35 cellular contexts compared by ENCODE assay signal in genomic region chr22:48301908-48302307, GRCh38.
"Had no signal": no experiment of that assay in that cellular context is flagged by ENCODE, and none has a peak within 500 bp of the region (broad histone marks: within the 10 kb centered on the region; RNA-seq: fewer than 3 reads in every experiment).

No MANE protein-coding gene starts in this region.

- H3K4me1 ChIP-seq: adrenal gland, body of pancreas, breast epithelium had no signal

- H3K4me1 Mint-ChIP-seq: activated CD4-positive, alpha-beta T cell treated with anti-CD3 and anti-CD28 coated beads, Interleukin-2, amount 10 ng/mL, durations not matched to agents 24 days and 14 days; activated naive CD8-positive, alpha-beta T cell treated with anti-CD3 and anti-CD28 coated beads for 36 hours; activated T-helper 17 cell treated with anti-CD3 and anti-CD28 coated beads, Interleukin-2, amount 50 U/mL, for 72 hours; T-cell had no signal

- H3K4me3 ChIP-seq: adrenal gland, body of pancreas, breast epithelium had no signal

- H3K27me3 ChIP-seq: body of pancreas, brain microvascular endothelial cell had no signal

- H3K27me3 Mint-ChIP-seq: activated CD4-positive, alpha-beta memory T cell treated with anti-CD3 and anti-CD28 coated beads for 36 hours; activated CD4-positive, alpha-beta T cell treated with anti-CD3 and anti-CD28 coated beads, Interleukin-2, amount 10 ng/mL, durations not matched to agents 24 days and 14 days; activated CD8-positive, alpha-beta T cell treated with anti-CD3 and anti-CD28 coated beads for 36 hours; activated naive CD8-positive, alpha-beta T cell treated with anti-CD3 and anti-CD28 coated beads for 36 hours had no signal

- H3K36me3 Mint-ChIP-seq: activated CD4-positive, alpha-beta memory T cell treated with anti-CD3 and anti-CD28 coated beads for 36 hours; activated naive CD4-positive, alpha-beta T cell treated with anti-CD3 and anti-CD28 coated beads, Interleukin-2, amount 50 U/mL, for 72 hours; activated naive CD8-positive, alpha-beta T cell treated with anti-CD3 and anti-CD28 coated beads for 36 hours; T-cell; WTC11 had no signal

- H3K9me3 ChIP-seq: adrenal gland, body of pancreas, breast epithelium had no signal

- H3K27ac Mint-ChIP-seq: activated CD4-positive, alpha-beta memory T cell treated with anti-CD3 and anti-CD28 coated beads for 36 hours; activated CD4-positive, alpha-beta T cell treated with anti-CD3 and anti-CD28 coated beads, Interleukin-2, amount 10 ng/mL, durations not matched to agents 24 days and 14 days; activated CD8-positive, alpha-beta T cell treated with anti-CD3 and anti-CD28 coated beads for 36 hours; activated naive CD4-positive, alpha-beta T cell treated with anti-CD3 and anti-CD28 coated beads for 36 hours; activated naive CD8-positive, alpha-beta T cell treated with anti-CD3 and anti-CD28 coated beads for 36 hours; activated T-cell treated with anti-CD3 and anti-CD28 coated beads, Interleukin-2, amount 50 U/mL, for 72 hours; activated T-helper 1 cell treated with anti-CD3 and anti-CD28 coated beads, Interleukin-12 subunit alpha, Interleukin-12 subunit beta, Interleukin-2, Interleukin-4 antibody, amounts not matched to agents 30 ng/mL and 10 ng/mL and 1 ng/mL, durations not matched to agents 14 hours and 24 hours and 36 hours; activated T-helper 17 cell treated with anti-CD3 and anti-CD28 coated beads, Interleukin-2, amount 50 U/mL, for 72 hours; T-helper 2 cell treated with Interferon-gamma antibody and Interleukin-4, amounts not matched to agents 5 μg/mL and 100 μg/mL, for 36 hours; WTC11 had no signal

- ATAC-seq: activated CD4-positive, CD25-positive, alpha-beta regulatory T cell treated with anti-CD3 and anti-CD28 coated beads, Interleukin-2, amount 50 U/mL, for 24 hours; activated CD8-positive, alpha-beta T cell treated with anti-CD3 and anti-CD28 coated beads for 36 hours; activated naive CD4-positive, alpha-beta T cell treated with anti-CD3 and anti-CD28 coated beads, Interleukin-2, amount 50 U/mL, for 72 hours; activated T-cell treated with anti-CD3 and anti-CD28 coated beads, Interleukin-2, amount 50 U/mL, for 4 hours; activated T-cell treated with anti-CD3 and anti-CD28 coated beads, Interleukin-2, amount 50 U/mL, for 72 hours; activated T-helper 17 cell treated with anti-CD3 and anti-CD28 coated beads, Interleukin-2, amount 50 U/mL, for 72 hours; body of pancreas; T-cell; WTC11 had no signal

- H3K4me3 Mint-ChIP-seq: activated CD4-positive, alpha-beta memory T cell treated with anti-CD3 and anti-CD28 coated beads for 36 hours; activated CD4-positive, alpha-beta T cell treated with anti-CD3 and anti-CD28 coated beads, Interleukin-2, amount 10 ng/mL, durations not matched to agents 24 days and 14 days; activated CD8-positive, alpha-beta T cell treated with anti-CD3 and anti-CD28 coated beads for 36 hours; activated naive CD4-positive, alpha-beta T cell treated with anti-CD3 and anti-CD28 coated beads for 36 hours; activated naive CD8-positive, alpha-beta T cell treated with anti-CD3 and anti-CD28 coated beads for 36 hours; activated T-cell treated with anti-CD3 and anti-CD28 coated beads, Interleukin-2, amount 50 U/mL, for 4 hours; activated T-cell treated with anti-CD3 and anti-CD28 coated beads, Interleukin-2, amount 50 U/mL, for 72 hours; activated T-helper 1 cell treated with anti-CD3 and anti-CD28 coated beads, Interleukin-12 subunit alpha, Interleukin-12 subunit beta, Interleukin-2, Interleukin-4 antibody, amounts not matched to agents 30 ng/mL and 10 ng/mL and 1 ng/mL, durations not matched to agents 14 hours and 24 hours and 36 hours; activated T-helper 17 cell treated with anti-CD3 and anti-CD28 coated beads, Interleukin-2, amount 50 U/mL, for 72 hours; T-cell; T-helper 2 cell treated with Interferon-gamma antibody and Interleukin-4, amounts not matched to agents 5 μg/mL and 100 μg/mL, for 36 hours; WTC11 had no signal

- DNase-seq: activated CD4-positive, alpha-beta memory T cell treated with anti-CD3 and anti-CD28 coated beads for 36 hours; activated CD4-positive, alpha-beta T cell treated with anti-CD3 and anti-CD28 coated beads for 4 hours; activated CD4-positive, alpha-beta T cell treated with anti-CD3 and anti-CD28 coated beads, Interleukin-2, amount 10 ng/mL, durations not matched to agents 24 days and 14 days; activated CD4-positive, alpha-beta T cell treated with anti-CD3 and anti-CD28 coated beads, Interleukin-2, amount 50 U/mL, for 1 hour; activated CD4-positive, alpha-beta T cell treated with anti-CD3 and anti-CD28 coated beads, Interleukin-2, amount 50 U/mL, for 4 hours; activated CD4-positive, CD25-positive, alpha-beta regulatory T cell; activated CD8-positive, alpha-beta memory T cell treated with anti-CD3 and anti-CD28 coated beads, Interleukin-2, amount 50 U/mL, for 4 hours; activated CD8-positive, alpha-beta T cell treated with anti-CD3 and anti-CD28 coated beads for 36 hours; activated effector memory CD4-positive, alpha-beta T cell treated with anti-CD3 and anti-CD28 coated beads, Interleukin-2, amount 50 U/mL, for 16 hours; activated gamma-delta T cell treated with Interleukin-2 at 50 U/mL for 16 hours; activated naive CD4-positive, alpha-beta T cell; activated naive CD4-positive, alpha-beta T cell treated with anti-CD3 and anti-CD28 coated beads for 36 hours; activated naive CD4-positive, alpha-beta T cell treated with anti-CD3 and anti-CD28 coated beads, Interleukin-2, amount 50 U/mL, for 16 hours; activated naive CD8-positive, alpha-beta T cell treated with anti-CD3 and anti-CD28 coated beads for 36 hours; activated T-cell treated with anti-CD3 and anti-CD28 coated beads for 4 hours; activated T-cell treated with anti-CD3 and anti-CD28 coated beads, Interleukin-2, amount 50 U/mL, for 1 hour; activated T-cell treated with anti-CD3 and anti-CD28 coated beads, Interleukin-2, amount 50 U/mL, for 4 hours; activated T-cell treated with anti-CD3 and anti-CD28 coated beads, Interleukin-2, amount 50 U/mL, for 72 hours; adrenal gland; amniotic stem cell; aorta; body of pancreas; brain microvascular endothelial cell; caudate nucleus; T-cell; T-helper 2 cell; T-helper 9 cell had no signal

- H3K36me3 ChIP-seq: adrenal gland, brain microvascular endothelial cell, breast epithelium had no signal

- H3K27ac ChIP-seq: adrenal gland, body of pancreas, brain microvascular endothelial cell, breast epithelium, VCaP had no signal
